Comparison of ENCODE assay signal across 1 cellular context in the genomic region with DNA sequence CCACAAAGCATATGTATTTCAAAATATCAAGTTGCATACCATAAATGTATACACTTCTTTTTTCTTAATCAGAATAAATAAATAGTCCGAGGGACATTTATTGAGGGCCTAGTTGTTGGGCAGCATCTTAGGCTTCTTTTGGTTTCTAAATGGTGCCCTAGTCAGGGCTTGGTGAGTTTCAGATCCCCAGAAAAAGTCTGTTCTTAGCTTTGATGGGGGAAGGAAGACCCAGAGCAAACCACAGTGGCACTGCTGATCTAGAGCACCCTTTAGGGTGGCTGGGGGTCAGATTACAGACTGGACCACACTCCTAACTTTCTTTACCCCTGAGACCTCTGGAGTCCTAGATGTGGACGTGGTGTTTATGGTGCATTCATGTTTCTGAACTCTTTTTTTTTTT.
TF ChIP-seq lines count a peak whose summit lies in the region.

No MANE protein-coding gene starts in this region.

TF ChIP-seq in GM23338, 12 proteins besides CTCF, POLR2A, EP300 and RAD21 (continued from another document):
- TF ChIP-seq, protein P1, sequence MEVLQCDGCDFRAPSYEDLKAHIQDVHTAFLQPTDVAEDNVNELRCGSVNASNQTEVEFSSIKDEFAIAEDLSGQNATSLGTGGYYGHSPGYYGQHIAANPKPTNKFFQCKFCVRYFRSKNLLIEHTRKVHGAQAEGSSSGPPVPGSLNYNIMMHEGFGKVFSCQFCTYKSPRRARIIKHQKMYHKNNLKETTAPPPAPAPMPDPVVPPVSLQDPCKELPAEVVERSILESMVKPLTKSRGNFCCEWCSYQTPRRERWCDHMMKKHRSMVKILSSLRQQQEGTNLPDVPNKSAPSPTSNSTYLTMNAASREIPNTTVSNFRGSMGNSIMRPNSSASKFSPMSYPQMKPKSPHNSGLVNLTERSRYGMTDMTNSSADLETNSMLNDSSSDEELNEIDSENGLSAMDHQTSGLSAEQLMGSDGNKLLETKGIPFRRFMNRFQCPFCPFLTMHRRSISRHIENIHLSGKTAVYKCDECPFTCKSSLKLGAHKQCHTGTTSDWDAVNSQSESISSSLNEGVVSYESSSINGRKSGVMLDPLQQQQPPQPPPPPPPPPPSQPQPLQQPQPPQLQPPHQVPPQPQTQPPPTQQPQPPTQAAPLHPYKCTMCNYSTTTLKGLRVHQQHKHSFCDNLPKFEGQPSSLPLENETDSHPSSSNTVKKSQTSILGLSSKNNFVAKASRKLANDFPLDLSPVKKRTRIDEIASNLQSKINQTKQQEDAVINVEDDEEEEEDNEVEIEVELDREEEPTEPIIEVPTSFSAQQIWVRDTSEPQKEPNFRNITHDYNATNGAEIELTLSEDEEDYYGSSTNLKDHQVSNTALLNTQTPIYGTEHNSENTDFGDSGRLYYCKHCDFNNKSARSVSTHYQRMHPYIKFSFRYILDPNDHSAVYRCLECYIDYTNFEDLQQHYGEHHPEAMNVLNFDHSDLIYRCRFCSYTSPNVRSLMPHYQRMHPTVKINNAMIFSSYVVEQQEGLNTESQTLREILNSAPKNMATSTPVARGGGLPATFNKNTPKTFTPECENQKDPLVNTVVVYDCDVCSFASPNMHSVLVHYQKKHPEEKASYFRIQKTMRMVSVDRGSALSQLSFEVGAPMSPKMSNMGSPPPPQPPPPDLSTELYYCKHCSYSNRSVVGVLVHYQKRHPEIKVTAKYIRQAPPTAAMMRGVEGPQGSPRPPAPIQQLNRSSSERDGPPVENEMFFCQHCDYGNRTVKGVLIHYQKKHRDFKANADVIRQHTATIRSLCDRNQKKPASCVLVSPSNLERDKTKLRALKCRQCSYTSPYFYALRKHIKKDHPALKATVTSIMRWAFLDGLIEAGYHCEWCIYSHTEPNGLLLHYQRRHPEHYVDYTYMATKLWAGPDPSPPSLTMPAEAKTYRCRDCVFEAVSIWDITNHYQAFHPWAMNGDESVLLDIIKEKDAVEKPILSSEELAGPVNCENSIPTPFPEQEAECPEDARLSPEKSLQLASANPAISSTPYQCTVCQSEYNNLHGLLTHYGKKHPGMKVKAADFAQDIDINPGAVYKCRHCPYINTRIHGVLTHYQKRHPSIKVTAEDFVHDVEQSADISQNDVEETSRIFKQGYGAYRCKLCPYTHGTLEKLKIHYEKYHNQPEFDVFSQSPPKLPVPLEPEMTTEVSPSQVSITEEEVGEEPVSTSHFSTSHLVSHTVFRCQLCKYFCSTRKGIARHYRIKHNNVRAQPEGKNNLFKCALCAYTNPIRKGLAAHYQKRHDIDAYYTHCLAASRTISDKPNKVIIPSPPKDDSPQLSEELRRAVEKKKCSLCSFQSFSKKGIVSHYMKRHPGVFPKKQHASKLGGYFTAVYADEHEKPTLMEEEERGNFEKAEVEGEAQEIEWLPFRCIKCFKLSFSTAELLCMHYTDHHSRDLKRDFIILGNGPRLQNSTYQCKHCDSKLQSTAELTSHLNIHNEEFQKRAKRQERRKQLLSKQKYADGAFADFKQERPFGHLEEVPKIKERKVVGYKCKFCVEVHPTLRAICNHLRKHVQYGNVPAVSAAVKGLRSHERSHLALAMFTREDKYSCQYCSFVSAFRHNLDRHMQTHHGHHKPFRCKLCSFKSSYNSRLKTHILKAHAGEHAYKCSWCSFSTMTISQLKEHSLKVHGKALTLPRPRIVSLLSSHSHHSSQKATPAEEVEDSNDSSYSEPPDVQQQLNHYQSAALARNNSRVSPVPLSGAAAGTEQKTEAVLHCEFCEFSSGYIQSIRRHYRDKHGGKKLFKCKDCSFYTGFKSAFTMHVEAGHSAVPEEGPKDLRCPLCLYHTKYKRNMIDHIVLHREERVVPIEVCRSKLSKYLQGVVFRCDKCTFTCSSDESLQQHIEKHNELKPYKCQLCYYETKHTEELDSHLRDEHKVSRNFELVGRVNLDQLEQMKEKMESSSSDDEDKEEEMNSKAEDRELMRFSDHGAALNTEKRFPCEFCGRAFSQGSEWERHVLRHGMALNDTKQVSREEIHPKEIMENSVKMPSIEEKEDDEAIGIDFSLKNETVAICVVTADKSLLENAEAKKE (CRISPR knock-in tag; IDR thresholded peaks at IDR 0.05), result no peak
- TF ChIP-seq NANOG (IDR thresholded peaks at IDR 0.05; ENCODE audit: borderline replicate concordance) (no peak), JUNB (IDR thresholded peaks at IDR 0.05; ENCODE audit: unreplicated experiment) (no peak)
- TF ChIP-seq, protein P2, sequence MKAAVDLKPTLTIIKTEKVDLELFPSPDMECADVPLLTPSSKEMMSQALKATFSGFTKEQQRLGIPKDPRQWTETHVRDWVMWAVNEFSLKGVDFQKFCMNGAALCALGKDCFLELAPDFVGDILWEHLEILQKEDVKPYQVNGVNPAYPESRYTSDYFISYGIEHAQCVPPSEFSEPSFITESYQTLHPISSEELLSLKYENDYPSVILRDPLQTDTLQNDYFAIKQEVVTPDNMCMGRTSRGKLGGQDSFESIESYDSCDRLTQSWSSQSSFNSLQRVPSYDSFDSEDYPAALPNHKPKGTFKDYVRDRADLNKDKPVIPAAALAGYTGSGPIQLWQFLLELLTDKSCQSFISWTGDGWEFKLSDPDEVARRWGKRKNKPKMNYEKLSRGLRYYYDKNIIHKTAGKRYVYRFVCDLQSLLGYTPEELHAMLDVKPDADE (IDR thresholded peaks at IDR 0.05), result no peak
